ENCODE assay signal across 27 cellular contexts in genomic region chr1:229599218-229599812, GRCh38. TPM values are rescaled to one million over a fixed set of nuclear protein-coding genes. Genes with fewer than 3 reads are reported as not detected.
A peak's percentile ranks its signal among the peaks of the same experiment; 100 is the strongest.
DNase-seq lines count a peak whose midpoint lies in the region; ATAC-seq and TF ChIP-seq lines count a peak whose summit lies in the region.
"Had no signal": no experiment of that assay in that cellular context is flagged by ENCODE, and none has a peak within 500 bp of the region (broad histone marks: within the 10 kb centered on the region; RNA-seq: fewer than 3 reads in every experiment).

No MANE protein-coding gene starts in this region.

- no peaks in the 10 kb centered on the region for H3K9me3 Mint-ChIP-seq in central memory CD8-positive, alpha-beta T cell
- H3K9me3 Mint-ChIP-seq in activated CD8-positive, alpha-beta memory T cell treated with anti-CD3 and anti-CD28 coated beads, Interleukin-2, amount 10 ng/mL, durations not matched to agents 7 days and 5 days (ENCODE audit: low read depth), result no peaks in the 10 kb centered on the region
- H3K9me3 Mint-ChIP-seq: activated CD8-positive, alpha-beta T cell treated with anti-CD3 and anti-CD28 coated beads for 36 hours; activated naive CD4-positive, alpha-beta T cell treated with anti-CD3 and anti-CD28 coated beads, Interleukin-2, amount 50 U/mL, for 72 hours; activated T-helper 2 cell treated with anti-CD3 and anti-CD28 coated beads, Interferon-gamma antibody, Interleukin-2, Interleukin-4, amounts not matched to agents 10 μg/mL and 5 μg/mL and 100 μg/mL, durations not matched to agents 14 hours and 24 hours and 36 hours; natural killer cell treated with Interleukin-12 subunit alpha and Interleukin-12 subunit beta and Interleukin-15 and Interleukin-18, amount 100 ng/mL, for 72 hours had no signal

- no peak overlapping the region for H3K9ac ChIP-seq in IMR-90 (ENCODE audit: low read depth, low read length)

- TF ChIP-seq POLR2A in IMR-90 (IDR thresholded peaks at IDR 0.05; ENCODE audit: low read depth, low read length) (no peak), suprapubic skin (IDR thresholded peaks at IDR 0.05) (no peak)

- H3K9me3 ChIP-seq in IMR-90 (ENCODE audit: control insufficient read depth, insufficient read depth, low read length), result no peaks in the 10 kb centered on the region
- no peaks in the 10 kb centered on the region for H3K9me3 ChIP-seq in suprapubic skin
- H3K9me3 ChIP-seq: mucosa of descending colon, spleen had no signal

- no peak overlapping the region for H3K27ac ChIP-seq in IMR-90 (ENCODE audit: insufficient read depth, low read length)
- H3K27ac ChIP-seq in suprapubic skin, result peak overlapping the region; percentile 20
- H3K27ac ChIP-seq: C4-2B, RWPE1, SK-N-MC, spleen had no signal

- peaks cover 31% of the 10 kb centered on the region for H3K36me3 Mint-ChIP-seq in central memory CD8-positive, alpha-beta T cell (ENCODE audit: insufficient read depth)
- H3K36me3 Mint-ChIP-seq in activated CD8-positive, alpha-beta memory T cell treated with anti-CD3 and anti-CD28 coated beads, Interleukin-2, amount 10 ng/mL, durations not matched to agents 7 days and 5 days, result peaks cover 52% of the 10 kb centered on the region

- H2BK5ac ChIP-seq in IMR-90 (ENCODE audit: low read depth, low read length, poor library complexity, severe bottlenecking), result no peak overlapping the region

- peak overlapping the region; percentile 23 for H3K27ac Mint-ChIP-seq in central memory CD8-positive, alpha-beta T cell (ENCODE audit: low read depth)
- no peak overlapping the region for H3K27ac Mint-ChIP-seq in activated CD8-positive, alpha-beta memory T cell treated with anti-CD3 and anti-CD28 coated beads, Interleukin-2, amount 10 ng/mL, durations not matched to agents 7 days and 5 days
- H3K27ac Mint-ChIP-seq: activated CD8-positive, alpha-beta T cell treated with anti-CD3 and anti-CD28 coated beads for 36 hours; activated naive CD4-positive, alpha-beta T cell treated with anti-CD3 and anti-CD28 coated beads, Interleukin-2, amount 50 U/mL, for 72 hours; activated T-helper 2 cell treated with anti-CD3 and anti-CD28 coated beads, Interferon-gamma antibody, Interleukin-2, Interleukin-4, amounts not matched to agents 10 μg/mL and 5 μg/mL and 100 μg/mL, durations not matched to agents 14 hours and 24 hours and 36 hours; natural killer cell treated with Interleukin-12 subunit alpha and Interleukin-12 subunit beta and Interleukin-15 and Interleukin-18, amount 100 ng/mL, for 72 hours had no signal

- H3K56ac ChIP-seq in IMR-90 (ENCODE audit: extremely low read depth, insufficient read depth, low read length), result no peak overlapping the region

- H3K36me3 ChIP-seq in IMR-90 (ENCODE audit: control insufficient read depth, insufficient read depth, low read length) (peaks cover 22% of the 10 kb centered on the region), suprapubic skin (peaks cover 41% of the 10 kb centered on the region)

- H3K27me3 ChIP-seq in IMR-90 (ENCODE audit: control insufficient read depth, insufficient read depth, low read length) (no peaks in the 10 kb centered on the region), suprapubic skin (no peaks in the 10 kb centered on the region)
- H3K27me3 ChIP-seq: spleen had no signal

- H4K5ac ChIP-seq in IMR-90 (ENCODE audit: low read depth, low read length), result no peak overlapping the region

- no peak overlapping the region for H4K91ac ChIP-seq in IMR-90 (ENCODE audit: insufficient read depth, low read depth, low read length)

- no peak overlapping the region for H2AK9ac ChIP-seq in IMR-90 (replicated peaks; ENCODE audit: low read depth, low read length, poor library complexity)

- dilution Hi-C loops in IMR-90 (cut with HindIII; ENCODE audit: low sequenced_read_pairs, unreplicated experiment), result no loop called here

- intact Hi-C loops in IMR-90 (cut with micrococcal nuclease), result no loop called here

- no peak overlapping the region for H2BK20ac ChIP-seq in IMR-90 (ENCODE audit: low read depth, low read length)

- H3K4me1 ChIP-seq in IMR-90 (ENCODE audit: control insufficient read depth, insufficient read depth, low read length) (peaks cover 10% of the 10 kb centered on the region), suprapubic skin (peaks cover 22% of the 10 kb centered on the region)
- H3K4me1 ChIP-seq: spleen had no signal

- no peak overlapping the region for H2AFZ ChIP-seq in IMR-90 (replicated peaks; ENCODE audit: low read length, poor library complexity)

- H3K23ac ChIP-seq in IMR-90 (ENCODE audit: low read depth, low read length), result no peak overlapping the region

- peaks cover 7% of the 10 kb centered on the region for H3K9me1 ChIP-seq in IMR-90 (ENCODE audit: insufficient read depth, low read length)

- H4K8ac ChIP-seq in IMR-90 (ENCODE audit: low read depth in 2 of 2, low read length in 2 of 2), result no peak overlapping the region

- DNase-seq in IMR-90 (no peak), fibroblast of villous mesenchyme (ENCODE audit: low read depth) (peak; percentile 20), suprapubic skin (ENCODE audit: low spot score in 2 of 2) (no peak), EL (no peak)
- DNase-seq in central memory CD8-positive, alpha-beta T cell (ENCODE audit: low spot score in 2 of 2), result no peak
- DNase-seq in activated CD8-positive, alpha-beta memory T cell treated with anti-CD3 and anti-CD28 coated beads, Interleukin-2, amount 10 ng/mL, durations not matched to agents 7 days and 5 days, result no peak
- DNase-seq: activated CD4-positive, CD25-positive, alpha-beta regulatory T cell treated with anti-CD3 and anti-CD28 coated beads, Interleukin-2, amount 50 U/mL, for 72 hours; activated CD8-positive, alpha-beta T cell treated with anti-CD3 and anti-CD28 coated beads for 36 hours; Calu3; DND-41; effector CD8-positive, alpha-beta T cell; Kasumi-1; mucosa of descending colon; MV-4-11; NCI-H1436 treated with DMSO at 0.1 percent for 48 hours; NCI-H345; NCI-H82; retina; spleen had no signal

- CTCF ChIA-PET in IMR-90 (lab: Yijun Ruan, JAX), result interaction anchor here (1.4 kb wide), 1 partner anchor 38 kb away, joined by 4 read pairs; no protein-coding TSS in a partner anchor
- CTCF ChIA-PET in activated CD8-positive, alpha-beta memory T cell treated with anti-CD3 and anti-CD28 coated beads, Interleukin-2, amount 10 ng/mL, durations not matched to agents 7 days and 5 days (lab: Charles Lee), result interaction anchor here (0.6 kb wide), 1 partner anchor 534 kb away, joined by 4 read pairs; no protein-coding TSS in a partner anchor

- TF ChIP-seq CTCF in IMR-90 (conservative IDR thresholded peaks at IDR 0.05; ENCODE audit: low read depth, low read length) (no peak), fibroblast of villous mesenchyme (IDR thresholded peaks at IDR 0.05; ENCODE audit: insufficient read depth, low read depth, low read length) (no peak), suprapubic skin (IDR thresholded peaks at IDR 0.05) (no peak)

- H3K4me1 Mint-ChIP-seq in central memory CD8-positive, alpha-beta T cell, result peaks cover 19% of the 10 kb centered on the region
- peaks cover 19% of the 10 kb centered on the region for H3K4me1 Mint-ChIP-seq in activated CD8-positive, alpha-beta memory T cell treated with anti-CD3 and anti-CD28 coated beads, Interleukin-2, amount 10 ng/mL, durations not matched to agents 7 days and 5 days

- H3K4me3 ChIP-seq in IMR-90 (ENCODE audit: insufficient read depth, low read depth, low read length), result no peak overlapping the region
- no peak overlapping the region for H3K4me3 ChIP-seq in fibroblast of villous mesenchyme (ENCODE audit: low read depth, low read length)
- H3K4me3 ChIP-seq in suprapubic skin, result no peak overlapping the region
- H3K4me3 ChIP-seq: lung, mucosa of descending colon, SK-N-MC, spleen had no signal

- TF ChIP-seq EP300 in suprapubic skin (IDR thresholded peaks at IDR 0.05), result no peak

- no peak overlapping the region for H3K4me2 ChIP-seq in IMR-90 (ENCODE audit: low read depth, low read length)

- H4K20me1 ChIP-seq in IMR-90 (ENCODE audit: insufficient read depth, low read length), result peaks cover 10% of the 10 kb centered on the region

- H3K4me3 Mint-ChIP-seq in central memory CD8-positive, alpha-beta T cell, result no peak overlapping the region
- H3K4me3 Mint-ChIP-seq in activated CD8-positive, alpha-beta memory T cell treated with anti-CD3 and anti-CD28 coated beads, Interleukin-2, amount 10 ng/mL, durations not matched to agents 7 days and 5 days, result no peak overlapping the region
- H3K4me3 Mint-ChIP-seq: activated CD8-positive, alpha-beta T cell treated with anti-CD3 and anti-CD28 coated beads for 36 hours; natural killer cell treated with Interleukin-12 subunit alpha and Interleukin-12 subunit beta and Interleukin-15 and Interleukin-18, amount 100 ng/mL, for 72 hours had no signal

- no CpG with 5 or more reads among the region's 2 CpGs for WGBS in IMR-90 (ENCODE audit: extremely low coverage in 2 of 2, insufficient read length in 1 of 2), 2 experiments
- 73% methylated on average over 2 of the region's 2 CpGs for WGBS in suprapubic skin

- H3K79me1 ChIP-seq in IMR-90 (ENCODE audit: low read depth in 1 of 2, low read length in 2 of 2), result peaks cover 27 to 45% of the 10 kb centered on the region in 2 experiments; a peak in 3 of 4 replicates

- H2BK15ac ChIP-seq in IMR-90 (ENCODE audit: low read depth, low read length), result no peak overlapping the region

- no peaks in the 10 kb centered on the region for H3K27me3 Mint-ChIP-seq in central memory CD8-positive, alpha-beta T cell
- H3K27me3 Mint-ChIP-seq in activated CD8-positive, alpha-beta memory T cell treated with anti-CD3 and anti-CD28 coated beads, Interleukin-2, amount 10 ng/mL, durations not matched to agents 7 days and 5 days, result no peaks in the 10 kb centered on the region
- H3K27me3 Mint-ChIP-seq: activated CD8-positive, alpha-beta T cell treated with anti-CD3 and anti-CD28 coated beads for 36 hours; natural killer cell treated with Interleukin-12 subunit alpha and Interleukin-12 subunit beta and Interleukin-15 and Interleukin-18, amount 100 ng/mL, for 72 hours had no signal

- no peak overlapping the region for H2AK5ac ChIP-seq in IMR-90 (ENCODE audit: low read depth, low read length)

- H3K18ac ChIP-seq in IMR-90 (ENCODE audit: low read depth, low read length), result no peak overlapping the region

- ATAC-seq in IMR-90 (ENCODE audit: low read depth) (no peak), GM21367 (IDR thresholded peaks at IDR 0.05; ENCODE audit: unreplicated experiment) (no peak)
- no peak for ATAC-seq in central memory CD8-positive, alpha-beta T cell (replicated peaks; ENCODE audit: extremely low read depth, poor library complexity, severe bottlenecking)
- no peak for ATAC-seq in activated CD8-positive, alpha-beta memory T cell treated with anti-CD3 and anti-CD28 coated beads, Interleukin-2, amount 10 ng/mL, durations not matched to agents 7 days and 5 days
- ATAC-seq: activated CD8-positive, alpha-beta T cell treated with anti-CD3 and anti-CD28 coated beads for 36 hours; activated naive CD4-positive, alpha-beta T cell treated with anti-CD3 and anti-CD28 coated beads, Interleukin-2, amount 50 U/mL, for 72 hours; mucosa of descending colon; natural killer cell treated with Interleukin-12 subunit alpha and Interleukin-12 subunit beta and Interleukin-15 and Interleukin-18, amount 100 ng/mL, for 72 hours had no signal

- in situ Hi-C loops in IMR-90 (cut with MboI; ENCODE audit: low sequenced_read_pairs), result no loop called here

- POLR2A ChIA-PET in IMR-90 (lab: Charles Lee; ENCODE audit: unreplicated experiment), result no interaction called here

- no peak overlapping the region for H3K4ac ChIP-seq in IMR-90 (ENCODE audit: low read depth, low read length)

- no peak for TF ChIP-seq RAD21 in IMR-90 (IDR thresholded peaks at IDR 0.05; ENCODE audit: low read length)

- H2BK120ac ChIP-seq in IMR-90 (ENCODE audit: low read depth, low read length), result no peak overlapping the region

- no peak overlapping the region for H3K14ac ChIP-seq in IMR-90 (replicated peaks; ENCODE audit: low read depth, low read length)

- no TSS peak for BruUV-seq in IMR-90 (replicated peaks; lab: Mats Ljungman, UMichigan)

RNA-seq across cellular contexts. Expression of gene TAF5L, which starts 26.6 kb away (rescaled TPM):
- total RNA-seq in IMR-90 (2012; rRNA removed), result 15.8 and 17.9 TPM in 2 replicates
- 16.8 and 18.6 TPM in 2 replicates for polyA plus RNA-seq in IMR-90 (2012; rRNA removed)
- 11.7 and 13.4 TPM in 2 replicates for polyA plus RNA-seq in IMR-90 (2012; cell fraction: cytosol; rRNA removed)
- polyA plus RNA-seq in IMR-90 (2012; cell fraction: nucleus; rRNA removed; ENCODE audit: low replicate concordance), result 16.8 and 35.7 TPM in 2 replicates
- total RNA-seq in fibroblast of villous mesenchyme, result 20.9 and 24.2 TPM in 2 replicates
- 10 to 100 TPM; 10.5 to 16.8 (median 15.8) TPM for total RNA-seq in suprapubic skin
- total RNA-seq in activated CD8-positive, alpha-beta memory T cell treated with anti-CD3 and anti-CD28 coated beads, Interleukin-2, amount 10 ng/mL, durations not matched to agents 7 days and 5 days, result 10 to 100 TPM; 24.9 to 29.7 TPM

RNA-seq across cellular contexts. Expression of gene URB2, which starts 26.7 kb away (rescaled TPM):
- total RNA-seq in IMR-90 (2012; rRNA removed) (12.8 and 15.4 TPM in 2 replicates), fibroblast of villous mesenchyme (10.3 and 14.7 TPM in 2 replicates), suprapubic skin (10 to 100 TPM; 11.0 to 14.1 (median 11.7) TPM)
- 5.9 and 6.3 TPM in 2 replicates for polyA plus RNA-seq in IMR-90 (2012; rRNA removed)
- polyA plus RNA-seq in IMR-90 (2012; cell fraction: cytosol; rRNA removed), result 3.8 and 4.5 TPM in 2 replicates
- 5.1 and 10.3 TPM in 2 replicates for polyA plus RNA-seq in IMR-90 (2012; cell fraction: nucleus; rRNA removed; ENCODE audit: low replicate concordance)
- total RNA-seq in activated CD8-positive, alpha-beta memory T cell treated with anti-CD3 and anti-CD28 coated beads, Interleukin-2, amount 10 ng/mL, durations not matched to agents 7 days and 5 days, result 10 to 100 TPM; 13.5 to 18.7 TPM

RNA-seq across cellular contexts. Expression of gene ABCB10, which starts 40.8 kb away (rescaled TPM):
- 10.9 and 13.3 TPM in 2 replicates for total RNA-seq in IMR-90 (2012; rRNA removed)
- polyA plus RNA-seq in IMR-90 (2012; rRNA removed), result 5.9 and 6.5 TPM in 2 replicates
- 2.0 and 2.4 TPM in 2 replicates for polyA plus RNA-seq in IMR-90 (2012; cell fraction: cytosol; rRNA removed)
- polyA plus RNA-seq in IMR-90 (2012; cell fraction: nucleus; rRNA removed; ENCODE audit: low replicate concordance), result 2.4 and 5.4 TPM in 2 replicates
- 17.4 and 18.1 TPM in 2 replicates for total RNA-seq in fibroblast of villous mesenchyme
- 10 to 100 TPM; 10.5 to 15.2 (median 13.0) TPM for total RNA-seq in suprapubic skin
- 10 to 100 TPM; 35.0 to 39.8 TPM for total RNA-seq in activated CD8-positive, alpha-beta memory T cell treated with anti-CD3 and anti-CD28 coated beads, Interleukin-2, amount 10 ng/mL, durations not matched to agents 7 days and 5 days
